In the genomic region with DNA sequence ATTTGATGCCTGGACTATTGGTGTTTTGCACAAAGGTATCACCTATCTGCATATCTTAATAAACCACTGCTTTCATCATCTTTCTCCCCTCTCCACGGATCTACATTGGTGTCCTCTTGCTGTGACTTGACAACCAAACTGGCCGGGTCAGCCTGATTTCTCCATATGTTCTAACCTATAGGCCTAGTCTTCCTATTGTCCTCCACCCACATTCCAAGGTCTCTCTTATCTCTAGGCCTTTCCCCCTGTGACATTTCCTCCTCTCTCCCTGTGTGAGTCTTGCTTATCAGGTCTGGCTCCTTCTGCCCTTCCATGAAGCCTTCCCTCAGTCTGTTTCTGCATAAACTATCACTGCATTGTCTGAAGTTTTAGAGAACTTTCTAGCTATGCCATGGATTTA, we compare ENCODE assay signal across 21 cellular contexts. TPM values are rescaled to one million over a fixed set of nuclear protein-coding genes. Genes with fewer than 3 reads are reported as not detected.
"Had no signal": no experiment of that assay in that cellular context is flagged by ENCODE, and none has a peak within 500 bp of the region (broad histone marks: within the 10 kb centered on the region; RNA-seq: fewer than 3 reads in every experiment).

No MANE protein-coding gene starts in this region.

- H3K36me3 Mint-ChIP-seq: immature natural killer cell, neural progenitor cell had no signal

- H3K27me3 ChIP-seq: body of pancreas, neural progenitor cell, spleen had no signal

- H3K9me3 Mint-ChIP-seq: T-helper 1 cell treated with Interleukin-12 subunit alpha and Interleukin-12 subunit beta and Interleukin-4 antibody, amounts not matched to agents 30 μg/mL and 1 μg/mL, for 36 hours had no signal

- DNase-seq: activated B cell treated with CpG ODN at 0.5 μM for 24 hours; activated CD4-positive, alpha-beta T cell treated with anti-CD3 and anti-CD28 coated beads for 36 hours; activated CD4-positive, alpha-beta T cell treated with anti-CD3 and anti-CD28 coated beads, Interleukin-2, amount 50 U/mL, for 4 hours; activated effector memory CD4-positive, alpha-beta T cell treated with anti-CD3 and anti-CD28 coated beads, Interleukin-2, amount 50 U/mL, for 16 hours; activated naive CD4-positive, alpha-beta T cell treated with anti-CD3 and anti-CD28 coated beads, Interleukin-2, amount 50 U/mL, for 16 hours; anterior cingulate cortex; body of pancreas; caudate nucleus; effector CD4-positive, alpha-beta T cell; foreskin melanocyte; immature natural killer cell; left ventricle myocardium superior; naive thymus-derived CD4-positive, alpha-beta T cell; posterior cingulate gyrus; spleen; stimulated activated CD4-positive, alpha-beta T cell treated with anti-CD3 and anti-CD28 coated beads, Interleukin-4, amount 100 ng/mL, for 24 hours; stimulated activated naive CD4-positive, alpha-beta T cell treated with Interleukin-2 at 50 U/mL for 16 hours had no signal

- H3K4me1 Mint-ChIP-seq: activated CD4-positive, alpha-beta T cell treated with anti-CD3 and anti-CD28 coated beads for 36 hours; immature natural killer cell; naive thymus-derived CD4-positive, alpha-beta T cell; neural progenitor cell had no signal

- H3K36me3 ChIP-seq: neural progenitor cell, thoracic aorta had no signal

- ATAC-seq: activated CD4-positive, alpha-beta T cell treated with anti-CD3 and anti-CD28 coated beads for 36 hours; body of pancreas; left ventricle myocardium superior; naive thymus-derived CD4-positive, alpha-beta T cell had no signal

- H3K27ac ChIP-seq: body of pancreas, neural progenitor cell, thoracic aorta had no signal

- H3K27ac Mint-ChIP-seq: activated B cell treated with CpG ODN at 0.5 μM for 24 hours; activated CD4-positive, alpha-beta T cell treated with anti-CD3 and anti-CD28 coated beads for 36 hours; dendritic cell treated with granulocyte-macrophage colony-stimulating factor and Interleukin-4, amounts not matched to agents 40 ng/mL and 50 ng/mL, for 4 days; immature natural killer cell; naive thymus-derived CD4-positive, alpha-beta T cell; neural progenitor cell; T-helper 1 cell treated with Interleukin-12 subunit alpha and Interleukin-12 subunit beta and Interleukin-4 antibody, amounts not matched to agents 30 μg/mL and 1 μg/mL, for 36 hours had no signal

- H3K9me3 ChIP-seq: body of pancreas, thoracic aorta had no signal

- H3K4me3 Mint-ChIP-seq: activated B cell treated with CpG ODN at 0.5 μM for 24 hours; activated CD4-positive, alpha-beta T cell treated with anti-CD3 and anti-CD28 coated beads for 36 hours; dendritic cell treated with granulocyte-macrophage colony-stimulating factor and Interleukin-4, amounts not matched to agents 40 ng/mL and 50 ng/mL, for 4 days; immature natural killer cell; naive thymus-derived CD4-positive, alpha-beta T cell; neural progenitor cell; T-helper 1 cell treated with Interleukin-12 subunit alpha and Interleukin-12 subunit beta and Interleukin-4 antibody, amounts not matched to agents 30 μg/mL and 1 μg/mL, for 36 hours had no signal

- H3K27me3 Mint-ChIP-seq: activated B cell treated with CpG ODN at 0.5 μM for 24 hours; dendritic cell treated with granulocyte-macrophage colony-stimulating factor and Interleukin-4, amounts not matched to agents 40 ng/mL and 50 ng/mL, for 4 days had no signal

- H3K4me1 ChIP-seq: neural progenitor cell had no signal

- H3K4me3 ChIP-seq: body of pancreas, neural progenitor cell, spleen, thoracic aorta had no signal

RNA-seq across cellular contexts. Expression of a gene that starts 33.7 kb away (rescaled TPM):
- total RNA-seq: activated CD4-positive, alpha-beta T cell treated with anti-CD3 and anti-CD28 coated beads for 36 hours had no signal
- polyA plus RNA-seq: naive thymus-derived CD4-positive, alpha-beta T cell had no signal
